8 cellular contexts compared by ENCODE assay signal in the genomic region with DNA sequence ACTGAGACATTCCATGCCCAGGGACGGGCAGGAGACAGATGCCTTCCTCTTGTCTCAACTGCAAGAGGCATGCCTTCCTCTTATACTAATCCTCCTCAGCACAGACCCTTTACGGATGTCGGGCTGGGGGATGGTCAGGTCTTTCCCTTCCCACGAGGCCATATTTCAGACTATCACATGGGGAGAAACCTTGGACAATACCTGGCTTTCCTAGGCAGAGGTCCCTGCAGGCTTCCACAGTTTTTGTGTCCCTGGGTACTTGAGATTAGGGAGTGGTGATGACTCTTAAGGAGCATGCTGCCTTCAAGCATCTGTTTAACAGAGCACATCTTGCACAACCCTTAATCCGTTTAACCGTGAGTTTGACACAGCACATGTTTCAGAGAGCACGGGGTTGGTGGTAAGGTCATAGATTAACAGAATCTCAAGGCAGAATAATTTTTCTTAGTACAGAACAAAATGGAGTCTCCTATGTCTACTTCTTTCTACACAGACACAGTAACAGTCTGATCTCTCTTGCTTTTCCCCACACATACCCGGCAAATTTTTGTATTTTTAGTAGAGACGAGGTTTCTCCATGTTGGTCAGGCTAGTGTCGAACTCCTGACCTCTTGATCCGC. TPM values are rescaled to one million over a fixed set of nuclear protein-coding genes. Genes with fewer than 3 reads are reported as not detected.
DNase-seq lines count a peak whose midpoint lies in the region; ATAC-seq and TF ChIP-seq lines count a peak whose summit lies in the region.
"Not testable (repeated sequence)": the region's sequence is repeated elsewhere in the genome, so short reads cannot be mapped to it uniquely, and the experiment has no call there.

No MANE protein-coding gene starts in this region.

- BruUV-seq in A673 (replicated peaks; lab: Mats Ljungman, UMichigan); MCF 10A (replicated peaks; lab: Mats Ljungman, UMichigan): not testable (repeated sequence)

- H3K4me1 Mint-ChIP-seq in activated CD8-positive, alpha-beta T cell treated with anti-CD3 and anti-CD28 coated beads for 36 hours (ENCODE audit: low read depth) = peaks cover 42% of the 10 kb centered on the region
- peaks cover 31% of the 10 kb centered on the region for H3K4me1 Mint-ChIP-seq in MCF 10A (ENCODE audit: insufficient read depth, unreplicated experiment)

- POLR2A ChIA-PET in A673 (lab: Charles Lee; ENCODE audit: low non-redundant PET); activated CD8-positive, alpha-beta T cell treated with anti-CD3 and anti-CD28 coated beads for 36 hours (lab: Charles Lee): not testable (repeated sequence)
- POLR2A ChIA-PET in MCF 10A (lab: Yijun Ruan, JAX) = interaction anchor here (0.6 to 0.9 kb wide), 3 partner anchors 55 to 105 kb away, joined by 3 read pairs; no protein-coding TSS in a partner anchor

- H3K27ac ChIP-seq in A673 (ENCODE audit: low read depth, low read length, poor library complexity, severe bottlenecking) = not testable (repeated sequence)
- H3K27ac ChIP-seq in neutrophil = peak overlapping the region; percentile 15

- not testable (repeated sequence) for TF ChIP-seq CTCF in A673 (conservative IDR thresholded peaks at IDR 0.05; ENCODE audit: low read depth, low read length); NB4 (IDR thresholded peaks at IDR 0.05; ENCODE audit: low read depth, low read length); activated CD8-positive, alpha-beta T cell treated with anti-CD3 and anti-CD28 coated beads for 36 hours (IDR thresholded peaks at IDR 0.05); MCF 10A (IDR thresholded peaks at IDR 0.05; ENCODE audit: unreplicated experiment); neutrophil (IDR thresholded peaks at IDR 0.05)

- H3K27ac Mint-ChIP-seq in activated CD8-positive, alpha-beta T cell treated with anti-CD3 and anti-CD28 coated beads for 36 hours = not testable (repeated sequence)
- peak overlapping the region; percentile 99 for H3K27ac Mint-ChIP-seq in MCF 10A (ENCODE audit: low read depth, unreplicated experiment)

- H3K27me3 Mint-ChIP-seq in activated CD8-positive, alpha-beta T cell treated with anti-CD3 and anti-CD28 coated beads for 36 hours; MCF 10A (ENCODE audit: insufficient read depth, unreplicated experiment): not testable (repeated sequence)

- not testable (repeated sequence) for TF ChIP-seq POLR2A in NB4 (IDR thresholded peaks at IDR 0.05; ENCODE audit: extremely low read depth, insufficient read length)

- not testable (repeated sequence) for H3K4me3 ChIP-seq in A673 (ENCODE audit: low read depth, low read length, poor library complexity, severe bottlenecking); neutrophil (ENCODE audit: low read depth in 1 of 2, low read length in 1 of 2)
- H3K4me3 ChIP-seq in NB4 (ENCODE audit: low read depth, low read length) = peak overlapping the region; percentile 83

- CTCF ChIA-PET in A673 (lab: Charles Lee); activated CD8-positive, alpha-beta T cell treated with anti-CD3 and anti-CD28 coated beads for 36 hours (lab: Charles Lee): not testable (repeated sequence)
- CTCF ChIA-PET in MCF 10A (lab: Yijun Ruan, JAX) = interaction anchor here (0.6 kb wide), 1 partner anchor 51 kb away, joined by 4 read pairs; no protein-coding TSS in a partner anchor

- not testable (repeated sequence) for H3K27me3 ChIP-seq in A673 (replicated peaks; ENCODE audit: insufficient read depth, low read depth, low read length, poor library complexity); neutrophil

- DNase-seq in A673 (ENCODE audit: low spot score) (peak; percentile 15), GM04504 (ENCODE audit: low read depth) (peak; percentile 18), NB4 (ENCODE audit: low read depth) (peak; percentile 89), SK-MEL-5 (ENCODE audit: low read depth, low spot score) (peak; percentile 32), MCF 10A (ENCODE audit: unreplicated experiment) (peak; percentile 49), glomerular visceral epithelial cell (ENCODE audit: extremely low spot score) (peak; percentile 9)
- DNase-seq in activated CD8-positive, alpha-beta T cell treated with anti-CD3 and anti-CD28 coated beads for 36 hours = not testable (repeated sequence)

- not testable (repeated sequence) for H3K36me3 Mint-ChIP-seq in activated CD8-positive, alpha-beta T cell treated with anti-CD3 and anti-CD28 coated beads for 36 hours (ENCODE audit: low read depth); MCF 10A (ENCODE audit: insufficient read depth, unreplicated experiment)

- not testable (repeated sequence) for H3K9me3 ChIP-seq in A673 (ENCODE audit: low read depth, low read length, poor library complexity, severe bottlenecking); neutrophil

- not testable (repeated sequence) for H3K9me3 Mint-ChIP-seq in activated CD8-positive, alpha-beta T cell treated with anti-CD3 and anti-CD28 coated beads for 36 hours; MCF 10A (ENCODE audit: unreplicated experiment)

- in situ Hi-C loops in SK-MEL-5 (cut with HindIII; ENCODE audit: low pct_unique_long_range_greater_than_20kb, low sequenced_read_pairs) = not testable (repeated sequence)

- H3K36me3 ChIP-seq in A673 (ENCODE audit: insufficient read depth, low read length, poor library complexity, severe bottlenecking); neutrophil: not testable (repeated sequence)

- intact Hi-C loops in A673 (cut with micrococcal nuclease; ENCODE audit: unreplicated experiment) = loop anchor here (5.0 kb wide), 1 partner anchor 80 kb away; a partner anchor contains a TSS
- intact Hi-C loops in activated CD8-positive, alpha-beta T cell treated with anti-CD3 and anti-CD28 coated beads for 36 hours (cut with micrococcal nuclease) = not testable (repeated sequence)
- intact Hi-C loops in MCF 10A (cut with micrococcal nuclease) = loop anchor here (10.0 kb wide), 1 partner anchor 353 kb away; no protein-coding TSS in a partner anchor

- not testable (repeated sequence) for H3K4me1 ChIP-seq in A673 (ENCODE audit: insufficient read depth, low read length, poor library complexity, severe bottlenecking)
- peaks cover 35 to 48% of the 10 kb centered on the region in 2 experiments for H3K4me1 ChIP-seq in neutrophil (ENCODE audit: control insufficient read depth in 1 of 2, insufficient read depth in 1 of 2, low read depth in 1 of 2, low read length in 1 of 2)

- peak overlapping the region; percentile 83 for H3K4me3 Mint-ChIP-seq in activated CD8-positive, alpha-beta T cell treated with anti-CD3 and anti-CD28 coated beads for 36 hours
- peak overlapping the region; percentile 86 for H3K4me3 Mint-ChIP-seq in MCF 10A (ENCODE audit: unreplicated experiment)

- not testable (repeated sequence) for ATAC-seq in activated CD8-positive, alpha-beta T cell treated with anti-CD3 and anti-CD28 coated beads for 36 hours

RNA-seq across cellular contexts. Expression of a gene that starts 2.2 kb away (rescaled TPM):
- total RNA-seq in A673 (2021) (54.0 and 59.7 TPM in 2 replicates), MCF 10A (2022) (95.0 and 95.9 TPM in 2 replicates)
- total RNA-seq in SK-MEL-5 (2014; rRNA removed; shearing (Covaris generic)) = 269 and 296 TPM in 2 replicates
- polyA plus RNA-seq in SK-MEL-5 (2015; cell fraction: cytosol; rRNA removed) = 198 and 233 TPM in 2 replicates
- 106 and 108 TPM in 2 replicates for polyA plus RNA-seq in SK-MEL-5 (2015; cell fraction: nucleus; rRNA removed)
- total RNA-seq in activated CD8-positive, alpha-beta T cell treated with anti-CD3 and anti-CD28 coated beads for 36 hours = 10 to 100 TPM; 90.5 to 94.6 TPM
